In the genomic region with DNA sequence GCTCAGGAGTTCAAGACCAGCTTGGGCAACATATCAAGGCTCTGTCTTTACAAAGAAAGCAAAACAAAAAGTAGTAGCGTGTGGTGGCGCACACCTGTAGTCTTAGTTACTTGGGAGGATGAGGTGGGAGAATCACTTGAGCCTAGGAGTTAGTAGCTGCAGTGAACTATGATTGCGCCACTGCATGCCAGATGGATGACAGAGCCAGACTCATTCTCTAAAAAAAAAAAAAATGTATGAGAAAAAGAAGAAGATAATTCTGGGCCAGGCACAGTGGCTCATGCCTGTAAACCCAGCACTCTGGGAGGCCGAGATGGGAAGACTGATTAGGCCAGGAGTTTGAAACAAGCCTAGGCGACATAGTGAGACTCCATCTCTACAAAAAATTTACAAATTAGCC, we compare ENCODE assay signal across 9 cellular contexts. TPM values are rescaled to one million over a fixed set of nuclear protein-coding genes. Genes with fewer than 3 reads are reported as not detected.
DNase-seq lines count a peak whose midpoint lies in the region; ATAC-seq and TF ChIP-seq lines count a peak whose summit lies in the region.
"Had no signal": no experiment of that assay in that cellular context is flagged by ENCODE, and none has a peak within 500 bp of the region (broad histone marks: within the 10 kb centered on the region; RNA-seq: fewer than 3 reads in every experiment).

No MANE protein-coding gene starts in this region.

- TF ChIP-seq CTCF in CD14-positive monocyte (IDR thresholded peaks at IDR 0.05) (no peak), neutrophil (IDR thresholded peaks at IDR 0.05) (no peak)

- peak overlapping the region; percentile 52 to 62 for H3K4me3 ChIP-seq in neutrophil (ENCODE audit: low read depth in 1 of 2, low read length in 1 of 2)

- no peak overlapping the region for H3K4me3 Mint-ChIP-seq in CD14-positive monocyte
- peak overlapping the region; percentile 83 for H3K4me3 Mint-ChIP-seq in central memory CD8-positive, alpha-beta T cell

- peaks cover 0 to 2% of the 10 kb centered on the region in 2 donors for H3K36me3 Mint-ChIP-seq in CD14-positive monocyte
- peaks cover 17% of the 10 kb centered on the region for H3K36me3 Mint-ChIP-seq in central memory CD8-positive, alpha-beta T cell (ENCODE audit: insufficient read depth)

- H3K9me3 Mint-ChIP-seq in CD14-positive monocyte = peaks cover 0 to 3% (median 0%) of the 10 kb centered on the region in 7 donors
- no peaks in the 10 kb centered on the region for H3K9me3 Mint-ChIP-seq in central memory CD8-positive, alpha-beta T cell

- peaks cover 78 to 82% of the 10 kb centered on the region in 2 experiments for H3K4me1 ChIP-seq in neutrophil (ENCODE audit: control insufficient read depth in 1 of 2, insufficient read depth in 1 of 2, low read depth in 1 of 2, low read length in 1 of 2)

- peaks cover 54% of the 10 kb centered on the region for H3K4me1 Mint-ChIP-seq in CD14-positive monocyte
- peaks cover 53% of the 10 kb centered on the region for H3K4me1 Mint-ChIP-seq in central memory CD8-positive, alpha-beta T cell

- peak overlapping the region; percentile 92 to 98 (median 97) for H3K27ac Mint-ChIP-seq in CD14-positive monocyte
- H3K27ac Mint-ChIP-seq in central memory CD8-positive, alpha-beta T cell (ENCODE audit: low read depth) = peak overlapping the region; percentile 98

- peak overlapping the region; percentile 97 for H3K27ac ChIP-seq in neutrophil

- no peak for ATAC-seq in central memory CD8-positive, alpha-beta T cell (replicated peaks; ENCODE audit: extremely low read depth, poor library complexity, severe bottlenecking)
- ATAC-seq in HG03442 (IDR thresholded peaks at IDR 0.05; ENCODE audit: unreplicated experiment) (no peak), HG02759 (IDR thresholded peaks at IDR 0.05; ENCODE audit: unreplicated experiment) (no peak)

- no peaks in the 10 kb centered on the region for H3K36me3 ChIP-seq in neutrophil

- DNase-seq in CD14-positive monocyte (ENCODE audit: low spot score) = peak; percentile 50
- DNase-seq in LHCN-M2 (ENCODE audit: low read depth) = peak; percentile 37
- DNase-seq in central memory CD8-positive, alpha-beta T cell (ENCODE audit: low spot score in 2 of 2) = no peak
- DNase-seq in NCI-H187 treated with DMSO at 0.1 percent for 48 hours (lab: John Stamatoyannopoulos, UW) = no peak
- DNase-seq in stimulated activated CD4-positive, alpha-beta T cell treated with anti-CD3 and anti-CD28 coated beads, Interleukin-2, amount 100 ng/mL, for 24 hours = no peak
- DNase-seq: foreskin melanocyte had no signal

- H3K9me3 ChIP-seq in neutrophil = no peaks in the 10 kb centered on the region

- H3K27me3 Mint-ChIP-seq in CD14-positive monocyte (ENCODE audit: low read depth in 3 of 3) = peaks cover 0 to 2% (median 0%) of the 10 kb centered on the region in 3 donors
- no peaks in the 10 kb centered on the region for H3K27me3 Mint-ChIP-seq in central memory CD8-positive, alpha-beta T cell

- intact Hi-C loops in CD14-positive monocyte (cut with micrococcal nuclease) = loop anchor here (5.0 kb wide), 1 partner anchor 40 kb away; a partner anchor contains a TSS

- H3K27me3 ChIP-seq in neutrophil = no peaks in the 10 kb centered on the region

RNA-seq across cellular contexts. Expression of a gene that starts 28.5 kb away (rescaled TPM):
- polyA plus RNA-seq in CD14-positive monocyte = 10 to 100 TPM; 28.5 to 47.9 TPM
- total RNA-seq in LHCN-M2 (2014; rRNA removed) = 12.6 and 14.2 TPM in 2 replicates
- 5.9 TPM for polyA plus RNA-seq in LHCN-M2 (2012)

RNA-seq across cellular contexts. Expression of a gene that starts 40.6 kb away (rescaled TPM):
- 10 to 100 TPM; 30.5 to 49.8 TPM for polyA plus RNA-seq in CD14-positive monocyte
- total RNA-seq in LHCN-M2 (2014; rRNA removed) = 4.5 and 5.2 TPM in 2 replicates
- polyA plus RNA-seq in LHCN-M2 (2012) = 3.2 TPM

RNA-seq across cellular contexts. Expression of a gene that starts 53.4 kb away (rescaled TPM):
- polyA plus RNA-seq in CD14-positive monocyte = 10 to 100 TPM; 20.0 to 20.6 TPM
- total RNA-seq in LHCN-M2 (2014; rRNA removed) = 14.6 and 16.8 TPM in 2 replicates
- 6.6 TPM for polyA plus RNA-seq in LHCN-M2 (2012)

Comparison
In these comparisons a context has a peak if more than half of its experiments do, and no peak if none do; other contexts are left out.
1. DNase-seq: peak in CD14-positive monocyte (single experiment) and LHCN-M2 (single experiment); none in central memory CD8-positive, alpha-beta T cell (0 of 2), NCI-H187 treated with DMSO at 0.1 percent for 48 hours (single experiment) and stimulated activated CD4-positive, alpha-beta T cell treated with anti-CD3 and anti-CD28 coated beads, Interleukin-2, amount 100 ng/mL, for 24 hours (0 of 2).